10 cellular contexts compared by ENCODE assay signal in genomic region chr7:5598769-5599371, GRCh38. TPM values are rescaled to one million over a fixed set of nuclear protein-coding genes. Genes with fewer than 3 reads are reported as not detected.
DNase-seq lines count a peak whose midpoint lies in the region; ATAC-seq and TF ChIP-seq lines count a peak whose summit lies in the region.
"Had no signal": no experiment of that assay in that cellular context is flagged by ENCODE, and none has a peak within 500 bp of the region (broad histone marks: within the 10 kb centered on the region; RNA-seq: fewer than 3 reads in every experiment).

No MANE protein-coding gene starts in this region.

- H3K4me1 Mint-ChIP-seq in glutamatergic neuron (ENCODE audit: low read depth, unreplicated experiment) = peaks cover 21% of the 10 kb centered on the region

- H3K4me3 Mint-ChIP-seq in glutamatergic neuron (ENCODE audit: unreplicated experiment) = peak overlapping the region; percentile 97

- H3K36me3 Mint-ChIP-seq in glutamatergic neuron (ENCODE audit: unreplicated experiment) = peaks cover 6% of the 10 kb centered on the region

- H3K9me3 ChIP-seq in testis (no peaks in the 10 kb centered on the region), sigmoid colon (no peaks in the 10 kb centered on the region)

- TF ChIP-seq EP300 in sigmoid colon (IDR thresholded peaks at IDR 0.05) = no peak

- H3K27me3 ChIP-seq in testis (no peaks in the 10 kb centered on the region), sigmoid colon (peaks cover under 1 to 24% (median 15%) of the 10 kb centered on the region in 3 donors)

- no peak for TF ChIP-seq CTCF in glutamatergic neuron (IDR thresholded peaks at IDR 0.05; ENCODE audit: partially characterized antibody, unreplicated experiment)
- no peak for TF ChIP-seq CTCF in testis (IDR thresholded peaks at IDR 0.05)
- no peak for TF ChIP-seq CTCF in sigmoid colon (IDR thresholded peaks at IDR 0.05)

- peaks cover 27% of the 10 kb centered on the region for H3K9me3 Mint-ChIP-seq in glutamatergic neuron (ENCODE audit: unreplicated experiment)

- H3K27me3 Mint-ChIP-seq in glutamatergic neuron (ENCODE audit: unreplicated experiment) = peaks cover 23% of the 10 kb centered on the region

- H3K27ac ChIP-seq in testis (peak overlapping the region in 1 of 2 donors; percentile 45), sigmoid colon (no peak overlapping the region)

- peak overlapping the region; percentile 91 for H3K27ac Mint-ChIP-seq in glutamatergic neuron (ENCODE audit: unreplicated experiment)

- DNase-seq in NCI-H510A (lab: John Stamatoyannopoulos, UW) (peak; percentile 31), NCI-H510A treated with DMSO at 0.1 percent for 48 hours (lab: John Stamatoyannopoulos, UW) (no peak), RPMI8226 (peak; percentile 46), glutamatergic neuron (peak; percentile 82), testis (peak; percentile 51), NOMO-1 treated with dmso at 0.1 percent for 144 hours (lab: John Stamatoyannopoulos, UW; ENCODE audit: unreplicated experiment) (no peak), sigmoid colon (no peak)
- DNase-seq: activated CD4-positive, alpha-beta T cell treated with anti-CD3 and anti-CD28 coated beads for 1 hour; NCI-H2171 had no signal

- intact Hi-C loops in testis (cut with DNase I; ENCODE audit: low total_unique reads) (no loop called here), sigmoid colon (cut with DNase I) (no loop called here)

- H3K4me1 ChIP-seq in testis (peaks cover 46% of the 10 kb centered on the region), sigmoid colon (peaks cover 0 to 46% (median 36%) of the 10 kb centered on the region in 4 donors)

- WGBS in testis, 2 donors = 55 to 62% methylated on average over 4 to 15 of the region's 21 CpGs
- WGBS in sigmoid colon, 2 donors = 26 to 60% methylated on average over 21 of the region's 21 CpGs

- ATAC-seq in HG03135 (IDR thresholded peaks at IDR 0.05; ENCODE audit: unreplicated experiment) = no peak

- H3K4me3 ChIP-seq in testis = no peak overlapping the region
- no peak overlapping the region for H3K4me3 ChIP-seq in sigmoid colon

- H3K36me3 ChIP-seq in testis (ENCODE audit: low read depth, missing control alignments) = no peaks in the 10 kb centered on the region
- peaks cover 0 to 6% (median 0%) of the 10 kb centered on the region in 4 donors for H3K36me3 ChIP-seq in sigmoid colon

- no peak for TF ChIP-seq POLR2A in testis (IDR thresholded peaks at IDR 0.05)
- TF ChIP-seq POLR2A in sigmoid colon (IDR thresholded peaks at IDR 0.05) = no peak

RNA-seq across cellular contexts. Expression of gene FSCN1, which starts 6.3 kb away (rescaled TPM):
- 749 TPM for total RNA-seq in glutamatergic neuron (ENCODE audit: unreplicated experiment)
- 100 to 1,000 TPM; 210 to 293 TPM for total RNA-seq in testis
- polyA plus RNA-seq in testis (ENCODE audit: insufficient read depth, low read depth, low replicate concordance) = 75.5 TPM
- 10 to 100 TPM; 20.1 to 27.8 (median 25.1) TPM for total RNA-seq in sigmoid colon
- polyA plus RNA-seq in sigmoid colon = 10 to 100 TPM in 2 of 3 donors, 1 to 10 TPM in 1; 8.3 to 20.4 (median 13.2) TPM

Comparison
In these comparisons a context has a peak if more than half of its experiments do, and no peak if none do; other contexts are left out.
1. DNase-seq: peak in NCI-H510A (single experiment), RPMI8226 (single experiment), glutamatergic neuron (single experiment) and testis (single experiment); none in NCI-H510A treated with DMSO at 0.1 percent for 48 hours (single experiment), NOMO-1 treated with dmso at 0.1 percent for 144 hours (single experiment) and sigmoid colon (single experiment).
2. RNA of gene FSCN1, which starts 6.3 kb away (total RNA-seq): 749 TPM in glutamatergic neuron (single experiment) and 210 to 293 TPM in testis; 20.1 to 27.8 TPM in sigmoid colon; every median in the first group is over 4 times any median in the second.